23 cellular contexts compared by ENCODE assay signal in the genomic region with DNA sequence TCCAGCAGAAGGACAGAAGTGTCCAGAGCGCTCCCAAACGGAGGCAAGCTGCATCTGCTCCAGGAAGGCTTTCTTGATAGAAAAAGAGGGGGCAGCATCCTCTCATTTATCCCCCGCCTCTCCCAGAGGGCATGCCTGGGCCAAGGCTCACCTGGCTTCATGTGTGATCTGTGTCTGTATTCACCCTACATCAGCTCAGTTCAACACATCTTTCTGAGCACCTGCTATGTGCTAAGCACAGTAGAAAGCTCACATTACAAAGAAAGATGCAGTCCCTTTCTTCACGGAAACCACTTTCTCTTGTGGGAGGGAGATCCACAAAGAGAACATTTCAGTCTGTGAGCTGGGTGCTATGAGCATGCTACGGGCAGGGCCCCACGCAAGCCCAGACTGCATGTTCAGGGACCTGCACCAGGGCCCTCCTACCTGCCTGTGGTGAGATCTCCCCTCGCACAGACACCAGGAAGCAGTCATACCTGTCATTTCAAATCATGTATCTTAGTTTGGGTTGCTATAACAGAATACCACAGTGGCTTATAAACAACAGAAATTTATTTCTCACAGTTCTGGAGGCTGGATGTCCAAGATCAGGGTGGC.
A peak's percentile ranks its signal among the peaks of the same experiment; 100 is the strongest.
DNase-seq lines count a peak whose midpoint lies in the region; ATAC-seq and FAIRE-seq lines count a peak whose summit lies in the region.
"Had no signal": no experiment of that assay in that cellular context is flagged by ENCODE, and none has a peak within 500 bp of the region (broad histone marks: within the 10 kb centered on the region; RNA-seq: fewer than 3 reads in every experiment).

No MANE protein-coding gene starts in this region.

- no peaks in the 10 kb centered on the region for H3K27me3 Mint-ChIP-seq in activated naive CD4-positive, alpha-beta T cell treated with anti-CD3 and anti-CD28 coated beads for 36 hours (ENCODE audit: low read depth)
- H3K27me3 Mint-ChIP-seq in T-cell: peaks cover 0 to 3% of the 10 kb centered on the region in 2 donors
- H3K27me3 Mint-ChIP-seq in activated naive CD4-positive, alpha-beta T cell treated with anti-CD3 and anti-CD28 coated beads, Interleukin-2, amount 10 ng/mL, durations not matched to agents 7 days and 5 days: no peaks in the 10 kb centered on the region

- H3K9me3 Mint-ChIP-seq in activated naive CD4-positive, alpha-beta T cell treated with anti-CD3 and anti-CD28 coated beads for 36 hours: no peaks in the 10 kb centered on the region
- H3K9me3 Mint-ChIP-seq in T-cell: no peaks in the 10 kb centered on the region
- H3K9me3 Mint-ChIP-seq in activated naive CD4-positive, alpha-beta T cell treated with anti-CD3 and anti-CD28 coated beads, Interleukin-2, amount 10 ng/mL, durations not matched to agents 7 days and 5 days: peaks cover 3% of the 10 kb centered on the region

- WGBS in small intestine, 3 donors: 80 to 87% (median 84%) methylated on average over 7 of the region's 7 CpGs

- H3K4me3 Mint-ChIP-seq in activated naive CD4-positive, alpha-beta T cell treated with anti-CD3 and anti-CD28 coated beads for 36 hours: no peak overlapping the region
- peak overlapping the region in 1 of 3 donors; percentile 54 for H3K4me3 Mint-ChIP-seq in T-cell
- no peak overlapping the region for H3K4me3 Mint-ChIP-seq in activated naive CD4-positive, alpha-beta T cell treated with anti-CD3 and anti-CD28 coated beads, Interleukin-2, amount 10 ng/mL, durations not matched to agents 7 days and 5 days
- H3K4me3 Mint-ChIP-seq: neural progenitor cell had no signal

- no peak overlapping the region for H3K4me3 ChIP-seq in small intestine (ENCODE audit: low read depth in 1 of 2, low read length in 2 of 2)
- H3K4me3 ChIP-seq: dorsolateral prefrontal cortex, neural progenitor cell, sigmoid colon, suprapubic skin had no signal

- POLR2A ChIA-PET in T-cell (lab: Charles Lee): interaction anchor here (0.6 to 0.7 kb wide), 5 partner anchors 9 to 821 kb away, joined by 3 to 11 read pairs (median 9); partner anchors contain the start of gene RFX8 (in 1 of the 2)

- no peaks in the 10 kb centered on the region for H3K36me3 Mint-ChIP-seq in activated naive CD4-positive, alpha-beta T cell treated with anti-CD3 and anti-CD28 coated beads for 36 hours (ENCODE audit: low read depth)
- H3K36me3 Mint-ChIP-seq in T-cell: no peaks in the 10 kb centered on the region
- peaks cover 3% of the 10 kb centered on the region for H3K36me3 Mint-ChIP-seq in activated naive CD4-positive, alpha-beta T cell treated with anti-CD3 and anti-CD28 coated beads, Interleukin-2, amount 10 ng/mL, durations not matched to agents 7 days and 5 days
- H3K36me3 Mint-ChIP-seq: neural progenitor cell had no signal

- CTCF ChIA-PET in activated naive CD4-positive, alpha-beta T cell treated with anti-CD3 and anti-CD28 coated beads for 36 hours (lab: Charles Lee): interaction anchor here (1.2 to 1.9 kb wide), 2 partner anchors 15 to 43 kb away, joined by 4 to 6 read pairs; no protein-coding TSS in a partner anchor
- CTCF ChIA-PET in T-cell (lab: Charles Lee): interaction anchor here in 1 of 2 donors (0.6 to 0.7 kb wide), 2 partner anchors 10 to 360 kb away, joined by 5 read pairs; no protein-coding TSS in a partner anchor
- CTCF ChIA-PET in activated naive CD4-positive, alpha-beta T cell treated with anti-CD3 and anti-CD28 coated beads, Interleukin-2, amount 10 ng/mL, durations not matched to agents 7 days and 5 days (lab: Charles Lee): interaction anchor here (1.4 kb wide), 1 partner anchor 333 kb away, joined by 3 read pairs; no protein-coding TSS in a partner anchor

- DNase-seq in activated naive CD4-positive, alpha-beta T cell treated with anti-CD3 and anti-CD28 coated beads for 36 hours: peak; percentile 65
- no peak for DNase-seq in activated naive CD4-positive, alpha-beta T cell treated with Interleukin-2 at 50 U/mL for 16 hours
- DNase-seq in T-cell: peak in 33 of 34 experiments; percentile 15 to 87 (median 63)
- DNase-seq in activated naive CD4-positive, alpha-beta T cell treated with anti-CD3 and anti-CD28 coated beads, Interleukin-2, amount 10 ng/mL, durations not matched to agents 7 days and 5 days: peak; percentile 59
- peak; percentile 5 for DNase-seq in small intestine
- no peak for DNase-seq in RPMI8226
- DNase-seq: C1 segment of cervical spinal cord, cerebellar nuclear complex, dorsolateral prefrontal cortex, HCEC 1CT, kidney glomerular epithelial cell, NCI-H1436 treated with DMSO at 0.1 percent for 48 hours, NCI-H2107, PC-3, Right ventricle myocardium superior, sigmoid colon had no signal

- H3K27ac ChIP-seq in small intestine (ENCODE audit: low read depth in 1 of 2, low read length in 1 of 2): no peak overlapping the region
- H3K27ac ChIP-seq: dorsolateral prefrontal cortex, KMS-11, neural progenitor cell, sigmoid colon, suprapubic skin had no signal

- no peak overlapping the region for H3K27ac Mint-ChIP-seq in activated naive CD4-positive, alpha-beta T cell treated with anti-CD3 and anti-CD28 coated beads for 36 hours
- peak overlapping the region; percentile 82 to 84 for H3K27ac Mint-ChIP-seq in T-cell
- peak overlapping the region; percentile 84 for H3K27ac Mint-ChIP-seq in activated naive CD4-positive, alpha-beta T cell treated with anti-CD3 and anti-CD28 coated beads, Interleukin-2, amount 10 ng/mL, durations not matched to agents 7 days and 5 days
- H3K27ac Mint-ChIP-seq: neural progenitor cell, progenitor cell of endocrine pancreas had no signal

- H3K4me1 Mint-ChIP-seq in activated naive CD4-positive, alpha-beta T cell treated with anti-CD3 and anti-CD28 coated beads for 36 hours (ENCODE audit: low read depth): peaks cover 53% of the 10 kb centered on the region
- H3K4me1 Mint-ChIP-seq in T-cell: peaks cover 38 to 49% (median 47%) of the 10 kb centered on the region in 3 donors
- H3K4me1 Mint-ChIP-seq in activated naive CD4-positive, alpha-beta T cell treated with anti-CD3 and anti-CD28 coated beads, Interleukin-2, amount 10 ng/mL, durations not matched to agents 7 days and 5 days: peaks cover 48% of the 10 kb centered on the region
- H3K4me1 Mint-ChIP-seq: neural progenitor cell had no signal

- no peak for FAIRE-seq in small intestine (lab: Jason Lieb, UNC)
- FAIRE-seq: GM19239, urothelium cell line had no signal

- no peaks in the 10 kb centered on the region for H3K27me3 ChIP-seq in small intestine (ENCODE audit: control insufficient read depth in 2 of 2, insufficient read depth in 2 of 2, low read length in 2 of 2)
- H3K27me3 ChIP-seq: dorsolateral prefrontal cortex, neural progenitor cell, sigmoid colon, suprapubic skin had no signal

- no peaks in the 10 kb centered on the region for H3K4me1 ChIP-seq in small intestine (ENCODE audit: control insufficient read depth in 2 of 2, insufficient read depth in 1 of 2, low read depth in 1 of 2, low read length in 1 of 2)
- H3K4me1 ChIP-seq: neural progenitor cell, suprapubic skin had no signal

- H3K9me3 ChIP-seq in small intestine (ENCODE audit: control insufficient read depth, low read depth): no peaks in the 10 kb centered on the region
- H3K9me3 ChIP-seq: suprapubic skin had no signal

- H3K36me3 ChIP-seq in small intestine (ENCODE audit: control insufficient read depth in 2 of 2, insufficient read depth in 2 of 2, low read length in 2 of 2): no peaks in the 10 kb centered on the region
- H3K36me3 ChIP-seq: neural progenitor cell, sigmoid colon, suprapubic skin had no signal

- intact Hi-C loops in activated naive CD4-positive, alpha-beta T cell treated with anti-CD3 and anti-CD28 coated beads for 36 hours (cut with micrococcal nuclease): loop anchor here (1.0 to 5.0 kb wide), 2 partner anchors 9 to 91 kb away; partner anchors contain the start of gene PDCL3

- peak; percentile 78 to 94 (median 86) for ATAC-seq in T-cell (replicated peaks in 1 of 4)
- ATAC-seq in HG02938 (IDR thresholded peaks at IDR 0.05; ENCODE audit: unreplicated experiment): no peak
- ATAC-seq: PC-3 had no signal

Comparison
In these comparisons a context has a peak if more than half of its experiments do, and no peak if none do; other contexts are left out.
1. DNase-seq: peak in activated naive CD4-positive, alpha-beta T cell treated with anti-CD3 and anti-CD28 coated beads for 36 hours (single experiment), T-cell (33 of 34), activated naive CD4-positive, alpha-beta T cell treated with anti-CD3 and anti-CD28 coated beads, Interleukin-2, amount 10 ng/mL, durations not matched to agents 7 days and 5 days (single experiment) and small intestine (single experiment); none in activated naive CD4-positive, alpha-beta T cell treated with Interleukin-2 at 50 U/mL for 16 hours (single experiment) and RPMI8226 (single experiment).